In genomic region chr4:109969909-109970308, GRCh38 we compare ENCODE assay signal across 1 cellular context.
TF ChIP-seq lines count a peak whose summit lies in the region.

No MANE protein-coding gene starts in this region.

TF ChIP-seq in HepG2, 621 proteins besides CTCF, POLR2A, EP300 and RAD21 (continued from another document and continues in another):
- TF ChIP-seq ZNF232 (CRISPR knock-in tag; IDR thresholded peaks at IDR 0.05; ENCODE audit: borderline replicate concordance) (no peak), KDM2A (CRISPR knock-in tag; IDR thresholded peaks at IDR 0.05; ENCODE audit: borderline replicate concordance, low read depth) (no peak), GABPA (IDR thresholded peaks at IDR 0.05; ENCODE audit: low read depth, low read length) (no peak), GABPA (CRISPR knock-in tag; IDR thresholded peaks at IDR 0.05; ENCODE audit: low read depth) (peak; percentile 26; the same call in 1 of the 2 replicates), ZNF557 (CRISPR knock-in tag; IDR thresholded peaks at IDR 0.05) (no peak), ZNF556 (CRISPR knock-in tag; IDR thresholded peaks at IDR 0.05; ENCODE audit: borderline replicate concordance) (no peak), TERF1 (CRISPR knock-in tag; IDR thresholded peaks at IDR 0.05) (no peak), PAXIP1 (CRISPR knock-in tag; conservative IDR thresholded peaks at IDR 0.05) (0 out of 2 replicates have a peak, but pooled peaks have one; percentile 16), GATAD2A (CRISPR knock-in tag; IDR thresholded peaks at IDR 0.05) (0 out of 2 replicates have a peak, but pooled peaks have one; percentile 21), ZBTB10 (CRISPR knock-in tag; IDR thresholded peaks at IDR 0.05; ENCODE audit: borderline replicate concordance) (no peak), GATA4 (IDR thresholded peaks at IDR 0.05; ENCODE audit: borderline replicate concordance, low read depth) (no peak), PBX2 (CRISPR knock-in tag; IDR thresholded peaks at IDR 0.05) (no peak), ZNF615 (CRISPR knock-in tag; IDR thresholded peaks at IDR 0.05; ENCODE audit: borderline replicate concordance) (no peak), SIX1 (CRISPR knock-in tag; IDR thresholded peaks at IDR 0.05; ENCODE audit: borderline replicate concordance) (no peak), TBL1XR1 (IDR thresholded peaks at IDR 0.05; ENCODE audit: borderline replicate concordance, low read length, partially characterized antibody) (no peak), ZNF382 (CRISPR knock-in tag; IDR thresholded peaks at IDR 0.05; ENCODE audit: borderline replicate concordance) (no peak), BORCS8-MEF2B (CRISPR knock-in tag; IDR thresholded peaks at IDR 0.05) (no peak), IRF1 (CRISPR knock-in tag; IDR thresholded peaks at IDR 0.05; ENCODE audit: low read depth) (no peak), ONECUT2 (CRISPR knock-in tag; IDR thresholded peaks at IDR 0.05) (no peak), REST (IDR thresholded peaks at IDR 0.05; ENCODE audit: borderline replicate concordance in 1 of 2, low read depth in 1 of 2, low read length in 2 of 2) (no peak), ZNF549 (CRISPR knock-in tag; IDR thresholded peaks at IDR 0.05) (no peak), ZNF577 (CRISPR knock-in tag; IDR thresholded peaks at IDR 0.05; ENCODE audit: borderline replicate concordance, low read depth) (no peak), ARID3A (IDR thresholded peaks at IDR 0.05; ENCODE audit: low read depth, low read length) (no peak), ZNF121 (CRISPR knock-in tag; IDR thresholded peaks at IDR 0.05) (no peak), CREM (IDR thresholded peaks at IDR 0.05) (no peak), CREM (CRISPR knock-in tag; IDR thresholded peaks at IDR 0.05) (no peak), TEF (CRISPR knock-in tag; IDR thresholded peaks at IDR 0.05) (no peak), CEBPG (CRISPR knock-in tag; IDR thresholded peaks at IDR 0.05) (peak; percentile 55; the same call in 1 of the 2 replicates), SETDB1 (CRISPR knock-in tag; IDR thresholded peaks at IDR 0.05; ENCODE audit: borderline replicate concordance) (no peak), GATAD1 (CRISPR knock-in tag; IDR thresholded peaks at IDR 0.05) (no peak), ZNF20 (CRISPR knock-in tag; IDR thresholded peaks at IDR 0.05) (no peak), FOXA3 (CRISPR knock-in tag; IDR thresholded peaks at IDR 0.05) (no peak), FOXP4 (CRISPR knock-in tag; IDR thresholded peaks at IDR 0.05) (peak; percentile 62; the same call in 1 of the 2 replicates), MBNL3 (CRISPR knock-in tag; conservative IDR thresholded peaks at IDR 0.05) (no peak), PLSCR1 (CRISPR knock-in tag; IDR thresholded peaks at IDR 0.05; ENCODE audit: borderline replicate concordance) (no peak), HDAC2 (CRISPR knock-in tag; IDR thresholded peaks at IDR 0.05) (0 out of 2 replicates have a peak, but pooled peaks have one; percentile 27), ZNF34 (CRISPR knock-in tag; IDR thresholded peaks at IDR 0.05; ENCODE audit: borderline replicate concordance) (no peak), SOX13 (IDR thresholded peaks at IDR 0.05) (no peak; the same call in 1 of the 2 replicates), SOX13 (CRISPR knock-in tag; conservative IDR thresholded peaks at IDR 0.05 in 1 of 2, IDR thresholded peaks at IDR 0.05 in 1 of 2) (peak in 1 of 2 experiments; percentile 51; a peak in 2 of 4 replicates), ATF4 (CRISPR knock-in tag; IDR thresholded peaks at IDR 0.05) (no peak), TEAD3 (CRISPR knock-in tag; optimal IDR thresholded peaks at IDR 0.05; ENCODE audit: borderline replicate concordance) (peak; percentile 20)
